ENCODE assay signal across 18 cellular contexts in the genomic region with DNA sequence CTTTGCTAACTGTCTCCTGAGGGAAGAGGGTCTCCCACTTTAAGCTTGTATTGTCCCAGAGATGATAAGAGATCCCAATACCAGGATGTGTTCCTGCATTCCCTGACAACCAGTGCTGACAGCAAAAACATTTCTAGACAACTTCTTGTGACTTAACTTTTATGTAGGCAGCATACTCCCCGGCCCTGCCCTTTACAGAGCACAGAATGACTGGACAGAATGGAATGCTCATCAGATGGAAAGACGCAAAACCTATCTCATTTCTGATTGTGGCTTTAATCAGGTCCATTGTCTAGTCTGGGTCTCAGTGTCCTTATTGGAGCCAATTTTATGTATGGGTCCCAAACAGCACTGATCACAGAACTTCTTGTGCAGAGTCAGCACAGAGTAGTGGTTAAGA. TPM values are rescaled to one million over a fixed set of nuclear protein-coding genes. Genes with fewer than 3 reads are reported as not detected.
DNase-seq lines count a peak whose midpoint lies in the region; ATAC-seq and TF ChIP-seq lines count a peak whose summit lies in the region.
"Had no signal": no experiment of that assay in that cellular context is flagged by ENCODE, and none has a peak within 500 bp of the region (broad histone marks: within the 10 kb centered on the region; RNA-seq: fewer than 3 reads in every experiment).

No MANE protein-coding gene starts in this region.

- no TSS peak for BruUV-seq in PC-3 (replicated peaks; lab: Mats Ljungman, UMichigan)

- WGBS in sigmoid colon, 2 donors, result 67 to 68% methylated on average over 2 of the region's 2 CpGs

- H3K27ac ChIP-seq in PC-3 (ENCODE audit: low read length), result peak overlapping the region; percentile 42
- H3K27ac ChIP-seq in sigmoid colon, result no peak overlapping the region
- no peak overlapping the region for H3K27ac ChIP-seq in left ventricle myocardium inferior (replicated peaks)
- H3K27ac ChIP-seq: thoracic aorta had no signal

- no peaks in the 10 kb centered on the region for H4K20me1 ChIP-seq in PC-3 (ENCODE audit: low read length)

- H3K9ac ChIP-seq in PC-3 (ENCODE audit: low read length), result no peak overlapping the region

- TF ChIP-seq POLR2A in sigmoid colon (IDR thresholded peaks at IDR 0.05), result no peak

- peak overlapping the region; percentile 40 for H3K4me2 ChIP-seq in PC-3 (ENCODE audit: low read length)

- H3K4me3 ChIP-seq in PC-3 (ENCODE audit: low read length) (no peak overlapping the region), choroid plexus epithelial cell (ENCODE audit: low read depth, low read length) (no peak overlapping the region), kidney epithelial cell (ENCODE audit: low read depth, low read length) (no peak overlapping the region), sigmoid colon (no peak overlapping the region), left ventricle myocardium inferior (no peak overlapping the region)
- H3K4me3 ChIP-seq: thoracic aorta had no signal

- H3F3A ChIP-seq in PC-3 (ENCODE audit: low read length, unreplicated experiment), result no peaks in the 10 kb centered on the region

- DNase-seq in AG08396 (ENCODE audit: low spot score), result peak; percentile 24
- DNase-seq in PC-3, result peak; percentile 78
- peak; percentile 79 for DNase-seq in choroid plexus epithelial cell (ENCODE audit: low read depth)
- peak; percentile 37 for DNase-seq in kidney epithelial cell (ENCODE audit: low read depth)
- DNase-seq in sigmoid colon, result no peak
- no peak for DNase-seq in anterior cingulate cortex (lab: John Stamatoyannopoulos, UW)
- no peak for DNase-seq in HuH-7.5 (ENCODE audit: low spot score)
- DNase-seq in left ventricle myocardium inferior, result no peak
- DNase-seq: activated CD4-positive, alpha-beta memory T cell treated with anti-CD3 and anti-CD28 coated beads for 36 hours; activated effector memory CD4-positive, alpha-beta T cell treated with Interleukin-2 at 50 U/mL for 16 hours; caudate nucleus; DMS 273 treated with DMSO at 0.1 percent for 48 hours; erythroblast; NCI-H1048; T-helper 2 cell had no signal

- peak; percentile 96 for ATAC-seq in PC-3
- ATAC-seq: Panc1 had no signal

- POLR2A ChIA-PET in PC-3 (lab: Charles Lee; ENCODE audit: unreplicated experiment), result no interaction called here

- TF ChIP-seq EP300 in sigmoid colon (IDR thresholded peaks at IDR 0.05), result no peak

- H3K27me3 ChIP-seq in PC-3 (ENCODE audit: low read length) (no peaks in the 10 kb centered on the region), kidney epithelial cell (ENCODE audit: control insufficient read depth, insufficient read depth, low read length) (no peaks in the 10 kb centered on the region), sigmoid colon (no peaks in the 10 kb centered on the region), left ventricle myocardium inferior (ENCODE audit: low read depth) (no peaks in the 10 kb centered on the region)

- CTCF ChIA-PET in PC-3 (lab: Charles Lee), result no interaction called here

- TF ChIP-seq CTCF in PC-3 (conservative IDR thresholded peaks at IDR 0.05; ENCODE audit: low read depth, low read length) (no peak), choroid plexus epithelial cell (conservative IDR thresholded peaks at IDR 0.05; ENCODE audit: low read depth, low read length) (no peak), kidney epithelial cell (IDR thresholded peaks at IDR 0.05; ENCODE audit: insufficient read depth, low read length, poor library complexity, severe bottlenecking) (no peak), sigmoid colon (IDR thresholded peaks at IDR 0.05) (no peak), left ventricle myocardium inferior (IDR thresholded peaks at IDR 0.05; ENCODE audit: borderline replicate concordance) (no peak)

- H2AFZ ChIP-seq in PC-3 (ENCODE audit: low read length), result peak overlapping the region; percentile 51

- peaks cover 21% of the 10 kb centered on the region for H3K4me1 ChIP-seq in PC-3 (ENCODE audit: insufficient read depth, low read length)
- H3K4me1 ChIP-seq in sigmoid colon, result no peaks in the 10 kb centered on the region
- no peaks in the 10 kb centered on the region for H3K4me1 ChIP-seq in left ventricle myocardium inferior

- intact Hi-C loops in PC-3 (cut with micrococcal nuclease), result loop anchor here (5.0 kb wide), 1 partner anchor 54 kb away; no protein-coding TSS in a partner anchor
- intact Hi-C loops in sigmoid colon (cut with DNase I), result no loop called here
- intact Hi-C loops in left ventricle myocardium inferior (cut with micrococcal nuclease), result no loop called here

- H3K9me3 ChIP-seq in PC-3 (ENCODE audit: low read length), result no peaks in the 10 kb centered on the region
- H3K9me3 ChIP-seq in sigmoid colon, result no peaks in the 10 kb centered on the region
- no peaks in the 10 kb centered on the region for H3K9me3 ChIP-seq in left ventricle myocardium inferior (replicated peaks)
- H3K9me3 ChIP-seq: thoracic aorta had no signal

- H3K79me2 ChIP-seq in PC-3 (ENCODE audit: low read length), result no peaks in the 10 kb centered on the region

- H3K36me3 ChIP-seq in PC-3 (ENCODE audit: low read depth, low read length) (no peaks in the 10 kb centered on the region), kidney epithelial cell (ENCODE audit: control insufficient read depth, insufficient read depth, low read length) (no peaks in the 10 kb centered on the region), sigmoid colon (no peaks in the 10 kb centered on the region), left ventricle myocardium inferior (no peaks in the 10 kb centered on the region)
- H3K36me3 ChIP-seq: thoracic aorta had no signal

- no peaks in the 10 kb centered on the region for H3K9me2 ChIP-seq in PC-3 (replicated peaks; ENCODE audit: low read length)

RNA-seq across cellular contexts. Expression of a gene that starts 18.2 kb away (rescaled TPM):
- total RNA-seq in PC-3 (2014; rRNA removed) (1.8 and 2.6 TPM in 2 replicates), kidney epithelial cell (not detected in 2 replicates), sigmoid colon (1 to 10 TPM in 1 of 4 donors, not detected in 3; 1.4 TPM), left ventricle myocardium inferior (not detected)
- under 1 TPM in 1 of 3 donors, not detected in 2; 0.06 TPM for polyA plus RNA-seq in sigmoid colon
- total RNA-seq: posterior vena cava, thoracic aorta had no signal

Comparison
In these comparisons a context has a peak if more than half of its experiments do, and no peak if none do; other contexts are left out.
1. DNase-seq: peak in AG08396 (single experiment), PC-3 (single experiment), choroid plexus epithelial cell (single experiment) and kidney epithelial cell (single experiment); none in sigmoid colon (single experiment), anterior cingulate cortex (0 of 58), HuH-7.5 (single experiment) and left ventricle myocardium inferior (single experiment).